In genomic region chr5:26700759-26701384, GRCh38 we compare ENCODE assay signal across 8 cellular contexts.
DNase-seq lines count a peak whose midpoint lies in the region; ATAC-seq and TF ChIP-seq lines count a peak whose summit lies in the region.

No MANE protein-coding gene starts in this region.

- H3K4me3 ChIP-seq in OCI-LY7 (ENCODE audit: low read depth, low read length, poor library complexity, severe bottlenecking) (no peak overlapping the region), gastroesophageal sphincter (no peak overlapping the region)

- no peaks in the 10 kb centered on the region for H3K9me3 Mint-ChIP-seq in endothelial cell (ENCODE audit: unreplicated experiment)

- H4K20me1 ChIP-seq in OCI-LY7 (ENCODE audit: insufficient read depth, low read length) = no peaks in the 10 kb centered on the region

- no peaks in the 10 kb centered on the region for H3K36me3 ChIP-seq in OCI-LY7 (ENCODE audit: insufficient read depth, low read length)
- H3K36me3 ChIP-seq in gastroesophageal sphincter = no peaks in the 10 kb centered on the region

- H3K4me3 Mint-ChIP-seq in endothelial cell (ENCODE audit: unreplicated experiment) = no peak overlapping the region

- TF ChIP-seq EP300 in gastroesophageal sphincter (IDR thresholded peaks at IDR 0.05) = no peak

- H3K4me2 ChIP-seq in OCI-LY7 (ENCODE audit: low read length) = no peak overlapping the region

- intact Hi-C loops in OCI-LY7 (cut with micrococcal nuclease; ENCODE audit: unreplicated experiment) = no loop called here

- TF ChIP-seq POLR2A in gastroesophageal sphincter (IDR thresholded peaks at IDR 0.05) = no peak

- no peak overlapping the region for H2AFZ ChIP-seq in OCI-LY7 (ENCODE audit: low read length)

- DNase-seq in OCI-LY7 (ENCODE audit: low spot score) = peak; percentile 11
- peak; percentile 60 for DNase-seq in endothelial cell (ENCODE audit: low spot score)
- peak; percentile 57 for DNase-seq in superior temporal gyrus (ENCODE audit: extremely low spot score)
- no peak for DNase-seq in NCI-H128 (lab: John Stamatoyannopoulos, UW; ENCODE audit: unreplicated experiment)

- no peaks in the 10 kb centered on the region for H3K27me3 Mint-ChIP-seq in endothelial cell (ENCODE audit: unreplicated experiment)

- no peak overlapping the region for H3K27ac Mint-ChIP-seq in endothelial cell (ENCODE audit: unreplicated experiment)

- H3K4me1 ChIP-seq in OCI-LY7 (ENCODE audit: insufficient read depth, low read length, poor library complexity, severe bottlenecking) (no peaks in the 10 kb centered on the region), gastroesophageal sphincter (no peaks in the 10 kb centered on the region)

- CTCF ChIA-PET in OCI-LY7 (lab: Charles Lee; ENCODE audit: unreplicated experiment) = no interaction called here

- H3K27ac ChIP-seq in OCI-LY7 (ENCODE audit: low read depth, low read length, poor library complexity, severe bottlenecking) (no peak overlapping the region), gastroesophageal sphincter (no peak overlapping the region)

- H3K36me3 Mint-ChIP-seq in endothelial cell (ENCODE audit: low read depth, unreplicated experiment) = no peaks in the 10 kb centered on the region

- H3K9me3 ChIP-seq in OCI-LY7 (ENCODE audit: low read length) = no peaks in the 10 kb centered on the region
- no peaks in the 10 kb centered on the region for H3K9me3 ChIP-seq in gastroesophageal sphincter

- peak; percentile 82 for TF ChIP-seq CTCF in LNCAP (IDR thresholded peaks at IDR 0.05)
- peak; percentile 74 for TF ChIP-seq CTCF in OCI-LY7 (conservative IDR thresholded peaks at IDR 0.05; ENCODE audit: low read length)
- peak; percentile 58 for TF ChIP-seq CTCF in endothelial cell (IDR thresholded peaks at IDR 0.05; ENCODE audit: unreplicated experiment)
- TF ChIP-seq CTCF in gastroesophageal sphincter (IDR thresholded peaks at IDR 0.05) = no peak

- 49 to 54% methylated on average over 2 of the region's 2 CpGs for WGBS in gastroesophageal sphincter (ENCODE audit: low coverage in 1 of 2), 2 donors

- no peaks in the 10 kb centered on the region for H3K79me2 ChIP-seq in OCI-LY7 (ENCODE audit: insufficient read depth, low read depth, low read length)

- BruUV-seq in OCI-LY7 (replicated peaks; lab: Mats Ljungman, UMichigan) = no TSS peak

- H3K9me2 ChIP-seq in OCI-LY7 (ENCODE audit: insufficient read depth, low read length) = no peaks in the 10 kb centered on the region

- H3K27me3 ChIP-seq in gastroesophageal sphincter = no peaks in the 10 kb centered on the region

- ATAC-seq in GM18498 (IDR thresholded peaks at IDR 0.05; ENCODE audit: unreplicated experiment) = peak; percentile 44
- ATAC-seq in GM19463 (IDR thresholded peaks at IDR 0.05; ENCODE audit: unreplicated experiment) = no peak
- ATAC-seq in gastroesophageal sphincter = no peak

- H3K4me1 Mint-ChIP-seq in endothelial cell (ENCODE audit: unreplicated experiment) = no peaks in the 10 kb centered on the region

- POLR2A ChIA-PET in OCI-LY7 (lab: Charles Lee) = no interaction called here

Comparison
In these comparisons a context has a peak if more than half of its experiments do, and no peak if none do; other contexts are left out.
1. CTCF ChIP-seq: peak in LNCAP (single experiment), OCI-LY7 (single experiment) and endothelial cell (single experiment); none in gastroesophageal sphincter (0 of 4).